ENCODE assay signal across 8 cellular contexts in the genomic region with DNA sequence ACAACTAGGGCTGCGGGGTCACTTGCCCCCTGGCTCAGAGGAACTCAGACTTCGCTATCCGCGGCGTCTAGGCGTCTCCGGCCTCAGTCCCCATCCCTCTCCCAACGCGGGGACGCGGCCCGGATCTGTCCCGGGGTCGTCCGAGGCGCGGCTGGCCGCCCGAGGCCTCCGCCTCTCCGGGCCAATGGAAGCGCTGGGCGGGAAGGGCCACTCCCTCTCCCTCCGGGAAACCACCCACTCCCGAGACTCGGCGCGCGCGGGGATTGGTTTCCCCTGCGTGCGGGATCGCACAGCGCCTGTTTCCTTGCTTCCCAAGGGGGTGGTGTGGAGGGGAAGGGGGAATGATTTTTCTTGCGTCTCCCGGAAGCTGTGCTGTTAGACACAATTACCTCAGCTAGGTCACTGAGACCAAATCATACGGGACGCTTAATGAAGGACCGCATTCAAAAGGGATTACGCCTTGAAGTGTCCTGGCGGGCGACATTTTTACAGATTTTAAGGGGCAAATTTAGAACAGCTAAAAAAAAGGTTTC. TPM values are rescaled to one million over a fixed set of nuclear protein-coding genes. Genes with fewer than 3 reads are reported as not detected.
A peak's percentile ranks its signal among the peaks of the same experiment; 100 is the strongest.
DNase-seq lines count a peak whose midpoint lies in the region; ATAC-seq and TF ChIP-seq lines count a peak whose summit lies in the region.

No MANE protein-coding gene starts in this region.

- peak overlapping the region; percentile 54 to 64 for H3K27ac ChIP-seq in ascending aorta

- H3K36me3 ChIP-seq in ascending aorta, result no peaks in the 10 kb centered on the region

- in situ Hi-C loops in G401 (cut with HindIII; ENCODE audit: low sequenced_read_pairs), result loop anchor here (25.0 kb wide), 1 partner anchor 266 kb away; no protein-coding TSS in a partner anchor

- peak overlapping the region; percentile 71 to 85 for H3K4me3 ChIP-seq in ascending aorta

- peaks cover 0 to 3% of the 10 kb centered on the region in 2 donors for H3K4me1 ChIP-seq in ascending aorta

- no peaks in the 10 kb centered on the region for H3K27me3 ChIP-seq in ascending aorta

- intact Hi-C loops in ascending aorta (cut with DNase I), result no loop called here
- intact Hi-C loops in posterior vena cava (cut with DNase I), result no loop called here

- ATAC-seq in HG02938 (IDR thresholded peaks at IDR 0.05; ENCODE audit: unreplicated experiment), result peak; percentile 4
- no peak for ATAC-seq in GM18858 (IDR thresholded peaks at IDR 0.05; ENCODE audit: unreplicated experiment)

- H3K9me3 ChIP-seq in ascending aorta, result no peaks in the 10 kb centered on the region

- TF ChIP-seq CTCF in ascending aorta (IDR thresholded peaks at IDR 0.05), result no peak

- DNase-seq in G401 (ENCODE audit: low spot score) (peak; percentile 94), NCI-H526 treated with DMSO at 0.1 percent for 48 hours (lab: John Stamatoyannopoulos, UW) (peak; percentile 36), ascending aorta (ENCODE audit: low spot score in 2 of 2) (peak in 1 of 2 donors; percentile 82), hepatic stellate cell (ENCODE audit: low spot score) (peak; percentile 80), posterior vena cava (ENCODE audit: low spot score) (peak; percentile 93)
- DNase-seq in central memory CD4-positive, alpha-beta T cell, result no peak

RNA-seq across cellular contexts. Expression of a gene that starts 38.4 kb away (rescaled TPM):
- 175 and 199 TPM in 2 replicates for total RNA-seq in G401 (2014; rRNA removed; shearing (Covaris generic))
- total RNA-seq in ascending aorta (8.0 TPM), posterior vena cava (10 to 100 TPM; 31.5 to 41.7 TPM)

RNA-seq across cellular contexts. Expression of a gene that starts 40.4 kb away (rescaled TPM):
- total RNA-seq in G401 (2014; rRNA removed; shearing (Covaris generic)), result 20.8 and 23.0 TPM in 2 replicates
- total RNA-seq in ascending aorta, result 0.85 TPM
- 10 to 100 TPM; 19.7 to 25.6 TPM for total RNA-seq in posterior vena cava

Comparison
In these comparisons a context has a peak if more than half of its experiments do, and no peak if none do; other contexts are left out.
1. RNA of a gene that starts 40.4 kb away (total RNA-seq): 19.7 to 25.6 TPM in posterior vena cava and 20.8 to 23.0 TPM in G401; 0.85 TPM in ascending aorta (single experiment); every median in the first group is over 10 times any median in the second.